15 cellular contexts compared by ENCODE assay signal in the genomic region with DNA sequence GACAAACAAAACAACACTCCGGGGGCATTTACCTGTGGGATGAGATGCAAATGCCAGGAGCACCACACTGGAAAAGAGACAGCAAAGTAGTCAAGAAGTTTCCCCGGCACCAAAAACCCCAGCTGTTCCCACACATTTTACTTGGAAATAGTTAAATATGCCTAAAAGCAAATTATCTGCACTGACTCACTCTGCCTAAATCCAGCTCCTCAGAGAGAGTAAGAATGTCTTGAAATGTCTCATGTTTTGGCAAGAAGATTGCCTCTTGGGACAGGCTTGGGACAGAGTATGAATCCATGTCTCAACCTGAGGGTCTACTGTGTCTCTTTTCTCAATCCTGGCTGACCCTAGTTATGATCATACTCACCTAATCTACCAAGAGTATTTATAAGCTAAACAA.
A peak's percentile ranks its signal among the peaks of the same experiment; 100 is the strongest.
DNase-seq lines count a peak whose midpoint lies in the region; ATAC-seq, FAIRE-seq and TF ChIP-seq lines count a peak whose summit lies in the region.
"Had no signal": no experiment of that assay in that cellular context is flagged by ENCODE, and none has a peak within 500 bp of the region (broad histone marks: within the 10 kb centered on the region; RNA-seq: fewer than 3 reads in every experiment).

No MANE protein-coding gene starts in this region.

- in situ Hi-C loops in GM12878 (cut with MboI) = no loop called here

- ATAC-seq in GM12878 = no peak
- no peak for ATAC-seq in stimulated activated naive CD8-positive, alpha-beta T cell treated with anti-CD3 and anti-CD28 coated beads, Interleukin-15, Interleukin-2, amounts not matched to agents 100 U/mL and 50 U/mL, for 24 hours

- BruUV-seq in GM12878 (replicated peaks; lab: Mats Ljungman, UMichigan) (no TSS peak), MCF 10A (replicated peaks; lab: Mats Ljungman, UMichigan) (no TSS peak)

- no peaks in the 10 kb centered on the region; a peak in 1 of 4 replicates for H3K36me3 ChIP-seq in GM12878 (ENCODE audit: control insufficient read depth in 2 of 2, insufficient read depth in 2 of 2, low read length in 1 of 2)
- no peaks in the 10 kb centered on the region for H3K36me3 ChIP-seq in left ventricle myocardium inferior
- H3K36me3 ChIP-seq in skeletal muscle tissue (ENCODE audit: control insufficient read depth in 3 of 3, insufficient read depth in 3 of 3, low read length in 3 of 3) = no peaks in the 10 kb centered on the region

- no peaks in the 10 kb centered on the region for H3K27me3 Mint-ChIP-seq in MCF 10A (ENCODE audit: insufficient read depth, unreplicated experiment)
- H3K27me3 Mint-ChIP-seq: activated B cell treated with CpG ODN at 0.5 μM for 24 hours, IgD-negative memory B cell had no signal

- intact Hi-C loops in GM12878 (cut with micrococcal nuclease; ENCODE audit: unreplicated experiment) = no loop called here
- intact Hi-C loops in left ventricle myocardium inferior (cut with micrococcal nuclease) = no loop called here
- intact Hi-C loops in MCF 10A (cut with micrococcal nuclease) = no loop called here

- POLR2A ChIA-PET in GM12878 (lab: Charles Lee) (no interaction called here), MCF 10A (lab: Yijun Ruan, JAX) (interaction anchor here (0.6 kb wide), 1 partner anchor 223 kb away, joined by 5 read pairs; no protein-coding TSS in a partner anchor)

- H3K4me3 ChIP-seq in GM12878 = no peak overlapping the region
- no peak overlapping the region for H3K4me3 ChIP-seq in left ventricle myocardium inferior
- no peak overlapping the region for H3K4me3 ChIP-seq in skeletal muscle tissue (ENCODE audit: low read length in 3 of 3)
- H3K4me3 ChIP-seq: BLaER1 treated with 17β-estradiol and CSF1 and Interleukin-3, amounts not matched to agents 10 nM and 100 nM had no signal

- H3K27ac ChIP-seq in GM12878 (ENCODE audit: control insufficient read depth, insufficient read depth) (no peak overlapping the region), left ventricle myocardium inferior (replicated peaks) (peak overlapping the region; percentile 47), skeletal muscle tissue (ENCODE audit: low read depth, low read length) (peak overlapping the region; percentile 18)
- H3K27ac ChIP-seq: BLaER1 treated with 17β-estradiol and CSF1 and Interleukin-3, amounts not matched to agents 10 nM and 100 nM had no signal

- DNase-seq in GM04503 (ENCODE audit: low read depth) (peak; percentile 55), GM12878 (ENCODE audit: low read depth, low spot score) (no peak), left ventricle myocardium inferior (no peak), SIG-M5 (lab: John Stamatoyannopoulos, UW) (no peak), MCF 10A (ENCODE audit: unreplicated experiment) (no peak)
- DNase-seq in stimulated activated CD4-positive, alpha-beta T cell treated with anti-CD3 and anti-CD28 coated beads, Interleukin-1b, Interleukin-23, amount 100 ng/mL, for 48 hours = no peak
- DNase-seq in stimulated activated naive CD8-positive, alpha-beta T cell treated with anti-CD3 and anti-CD28 coated beads, Interleukin-15, Interleukin-2, amounts not matched to agents 100 U/mL and 50 U/mL, for 24 hours = no peak
- DNase-seq: activated B cell treated with CpG ODN at 0.5 μM for 24 hours; activated CD8-positive, alpha-beta memory T cell treated with anti-CD3 and anti-CD28 coated beads, Interleukin-2, amount 50 U/mL, for 4 hours; activated naive CD4-positive, alpha-beta T cell treated with anti-CD3 and anti-CD28 coated beads for 36 hours; NCI-H1105 treated with DMSO at 0.1 percent for 48 hours; occipital lobe had no signal

- no peak for TF ChIP-seq EP300 in GM12878 (IDR thresholded peaks at IDR 0.05; ENCODE audit: borderline replicate concordance in 1 of 2, control insufficient read depth in 1 of 2, low read depth in 2 of 2, low read length in 2 of 2)

- H3K9me3 Mint-ChIP-seq in MCF 10A (ENCODE audit: unreplicated experiment) = no peaks in the 10 kb centered on the region
- H3K9me3 Mint-ChIP-seq: activated B cell treated with CpG ODN at 0.5 μM for 24 hours; activated naive CD4-positive, alpha-beta T cell treated with anti-CD3 and anti-CD28 coated beads for 36 hours; IgD-negative memory B cell had no signal

- TF ChIP-seq CTCF in GM12878 (IDR thresholded peaks at IDR 0.05 in 2 of 3, conservative IDR thresholded peaks at IDR 0.05 in 1 of 3; ENCODE audit: control insufficient read depth in 2 of 3, extremely low read depth in 1 of 3, insufficient read depth in 1 of 3, low read depth in 3 of 3, low read length in 3 of 3) (no peak), left ventricle myocardium inferior (IDR thresholded peaks at IDR 0.05; ENCODE audit: borderline replicate concordance) (no peak), MCF 10A (IDR thresholded peaks at IDR 0.05; ENCODE audit: unreplicated experiment) (no peak)

- no peak for TF ChIP-seq RAD21 in GM12878 (IDR thresholded peaks at IDR 0.05; ENCODE audit: insufficient read depth, low read depth, low read length)

- TF ChIP-seq POLR2A in GM12878 (IDR thresholded peaks at IDR 0.05; ENCODE audit: low read depth, low read length) = no peak

- no peaks in the 10 kb centered on the region for H3K4me1 Mint-ChIP-seq in MCF 10A (ENCODE audit: insufficient read depth, unreplicated experiment)
- H3K4me1 Mint-ChIP-seq: activated B cell treated with CpG ODN at 0.5 μM for 24 hours, IgD-negative memory B cell had no signal

- no peak overlapping the region for H2AFZ ChIP-seq in GM12878 (ENCODE audit: control insufficient read depth, low read depth, low read length)

- WGBS in GM12878 (ENCODE audit: insufficient coverage, insufficient replicate concordance, low lambda C conversion rate, missing lambda C conversion rate) = 71% methylated on average over 2 of the region's 2 CpGs

- RAD21 ChIA-PET in GM12878 (lab: Charles Lee; ENCODE audit: unreplicated experiment) = interaction anchor here (1.0 to 1.2 kb wide), 3 partner anchors 11 to 234 kb away, joined by 3 to 4 read pairs (median 3); no protein-coding TSS in a partner anchor

- no peaks in the 10 kb centered on the region for H3K79me2 ChIP-seq in GM12878 (ENCODE audit: control insufficient read depth, insufficient read depth, low read length)

- H3K9ac ChIP-seq in GM12878 (ENCODE audit: control insufficient read depth, insufficient read depth, low read length) = no peak overlapping the region
- H3K9ac ChIP-seq in skeletal muscle tissue (ENCODE audit: low read depth in 1 of 3, low read length in 3 of 3) = no peak overlapping the region
- H3K9ac ChIP-seq: BLaER1 treated with 17β-estradiol and CSF1 and Interleukin-3, amounts not matched to agents 10 nM and 100 nM had no signal

- no peak overlapping the region for H3K27ac Mint-ChIP-seq in MCF 10A (ENCODE audit: low read depth, unreplicated experiment)
- H3K27ac Mint-ChIP-seq: activated B cell treated with CpG ODN at 0.5 μM for 24 hours; activated naive CD4-positive, alpha-beta T cell treated with anti-CD3 and anti-CD28 coated beads for 36 hours; IgD-negative memory B cell had no signal

- H3K9me3 ChIP-seq in GM12878 (replicated peaks; ENCODE audit: control insufficient read depth, insufficient read depth, low read length) = no peaks in the 10 kb centered on the region
- H3K9me3 ChIP-seq in left ventricle myocardium inferior (replicated peaks) = no peaks in the 10 kb centered on the region
- no peaks in the 10 kb centered on the region for H3K9me3 ChIP-seq in skeletal muscle tissue (ENCODE audit: control insufficient read depth in 3 of 3, low read length in 3 of 3)
- H3K9me3 ChIP-seq: BLaER1 treated with 17β-estradiol and CSF1 and Interleukin-3, amounts not matched to agents 10 nM and 100 nM had no signal

- no peaks in the 10 kb centered on the region for H3K36me3 Mint-ChIP-seq in MCF 10A (ENCODE audit: insufficient read depth, unreplicated experiment)
- H3K36me3 Mint-ChIP-seq: IgD-negative memory B cell had no signal

- SMC1A ChIA-PET in GM12878 (lab: Charles Lee; ENCODE audit: uncharacterized antibody, unreplicated experiment) = interaction anchor here (1.2 to 1.7 kb wide), 2 partner anchors 12 to 40 kb away, joined by 3 read pairs; no protein-coding TSS in a partner anchor

- FAIRE-seq in GM12878 (lab: Jason Lieb, UNC) = no peak

- H3K27me3 ChIP-seq in GM12878 (replicated peaks in 1 of 2; ENCODE audit: control insufficient read depth in 2 of 2, insufficient read depth in 2 of 2, low read length in 1 of 2) (no peaks in the 10 kb centered on the region), left ventricle myocardium inferior (ENCODE audit: low read depth) (peaks cover 3% of the 10 kb centered on the region), skeletal muscle tissue (ENCODE audit: control insufficient read depth in 3 of 3, insufficient read depth in 3 of 3, low read length in 3 of 3) (no peaks in the 10 kb centered on the region)
- H3K27me3 ChIP-seq: BLaER1 treated with 17β-estradiol and CSF1 and Interleukin-3, amounts not matched to agents 10 nM and 100 nM had no signal

- H3K4me1 ChIP-seq in GM12878 (ENCODE audit: control insufficient read depth, insufficient read depth, low read length) (no peaks in the 10 kb centered on the region), left ventricle myocardium inferior (peaks cover 5% of the 10 kb centered on the region), skeletal muscle tissue (ENCODE audit: control insufficient read depth in 3 of 3, insufficient read depth in 3 of 3, low read length in 3 of 3) (peaks cover 0 to 7% (median 3%) of the 10 kb centered on the region in 3 donors)
- H3K4me1 ChIP-seq: BLaER1 treated with 17β-estradiol and CSF1 and Interleukin-3, amounts not matched to agents 10 nM and 100 nM had no signal

- no peak overlapping the region for H3K4me3 Mint-ChIP-seq in MCF 10A (ENCODE audit: unreplicated experiment)
- H3K4me3 Mint-ChIP-seq: activated B cell treated with CpG ODN at 0.5 μM for 24 hours; activated naive CD4-positive, alpha-beta T cell treated with anti-CD3 and anti-CD28 coated beads for 36 hours; IgD-negative memory B cell had no signal

- no peaks in the 10 kb centered on the region for H4K20me1 ChIP-seq in GM12878 (ENCODE audit: control insufficient read depth, insufficient read depth)
- H4K20me1 ChIP-seq: BLaER1 treated with 17β-estradiol and CSF1 and Interleukin-3, amounts not matched to agents 10 nM and 100 nM had no signal

- H3K4me2 ChIP-seq in GM12878 (ENCODE audit: control insufficient read depth, insufficient read depth) = no peak overlapping the region
- H3K4me2 ChIP-seq: BLaER1 treated with 17β-estradiol and CSF1 and Interleukin-3, amounts not matched to agents 10 nM and 100 nM had no signal

- CTCF ChIA-PET in GM12878 (lab: Yijun Ruan, JAX) (interaction anchor here (0.9 to 1.8 kb wide), 4 partner anchors 13 to 568 kb away, joined by 4 to 6 read pairs (median 4); no protein-coding TSS in a partner anchor), MCF 10A (lab: Yijun Ruan, JAX) (no interaction called here)

TF ChIP-seq in GM12878, 131 proteins besides CTCF, POLR2A, EP300 and RAD21 (continues in another document):
- TF ChIP-seq LARP7 (IDR thresholded peaks at IDR 0.05) (no peak), TCF12 (IDR thresholded peaks at IDR 0.05; ENCODE audit: low read depth, low read length) (no peak), RAD51 (IDR thresholded peaks at IDR 0.05) (no peak)
